8 cellular contexts compared by ENCODE assay signal in the genomic region with DNA sequence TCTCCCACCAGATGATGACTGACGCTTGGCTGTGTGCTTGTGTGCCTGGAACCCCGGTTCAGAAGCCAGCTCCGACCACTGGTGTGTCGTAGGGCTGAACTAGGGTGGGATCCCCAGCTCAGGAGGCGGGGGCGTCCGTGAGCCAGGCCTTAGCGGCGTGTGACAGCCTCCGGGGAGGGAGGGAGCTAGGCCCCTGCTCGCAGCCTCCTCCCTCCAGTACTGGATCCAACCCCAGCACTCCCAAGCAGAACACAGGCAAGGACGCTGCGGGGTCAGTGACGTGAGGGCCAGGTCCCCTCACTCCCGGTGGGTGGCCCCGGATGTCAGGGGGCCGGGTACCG. TPM values are rescaled to one million over a fixed set of nuclear protein-coding genes. Genes with fewer than 3 reads are reported as not detected.
DNase-seq lines count a peak whose midpoint lies in the region; ATAC-seq and TF ChIP-seq lines count a peak whose summit lies in the region.

No MANE protein-coding gene starts in this region.

- no peaks in the 10 kb centered on the region for H3K27me3 Mint-ChIP-seq in T-cell

- no peak for TF ChIP-seq POLR2A in esophagus muscularis mucosa (IDR thresholded peaks at IDR 0.05; ENCODE audit: low read depth)

- H3K9me3 ChIP-seq in esophagus muscularis mucosa (no peaks in the 10 kb centered on the region), neural cell (ENCODE audit: low read length) (no peaks in the 10 kb centered on the region)

- 8% methylated on average over 13 of the region's 18 CpGs for WGBS in esophagus muscularis mucosa

- H3K36me3 ChIP-seq in GM06990 (ENCODE audit: control insufficient read depth, insufficient read depth, low read length) = peaks cover 1% of the 10 kb centered on the region; the same call in 1 of the 2 replicates
- peaks cover 0 to 16% (median 7%) of the 10 kb centered on the region in 4 donors for H3K36me3 ChIP-seq in esophagus muscularis mucosa
- H3K36me3 ChIP-seq in neural cell (ENCODE audit: insufficient read depth, low read length) = no peaks in the 10 kb centered on the region

- peak overlapping the region; percentile 85 to 94 (median 89) for H3K4me3 Mint-ChIP-seq in T-cell

- intact Hi-C loops in esophagus muscularis mucosa (cut with DNase I) = loop anchor here (5.0 kb wide), 1 partner anchor 42 kb away; no protein-coding TSS in a partner anchor

- peak overlapping the region; percentile 73 for H2AFZ ChIP-seq in neural cell (ENCODE audit: low read depth, low read length)

- DNase-seq in GM06990 (ENCODE audit: extremely low read depth, insufficient read length) (no peak), HFF-Myc (ENCODE audit: extremely low read depth, low read depth) (no peak), T-cell (peak in 8 of 34 experiments; percentile 2 to 14 (median 9)), esophagus muscularis mucosa (ENCODE audit: extremely low spot score) (no peak), SW480 (ENCODE audit: low spot score) (no peak), NCI-H187 (lab: John Stamatoyannopoulos, UW) (no peak)
- no peak for DNase-seq in effector CD4-positive, alpha-beta T cell

- peak overlapping the region; percentile 89 for H3K9ac ChIP-seq in neural cell (ENCODE audit: low read length)

- peak overlapping the region; percentile 83 to 87 (median 86) for H3K27ac ChIP-seq in esophagus muscularis mucosa (replicated peaks in 1 of 4)
- peak overlapping the region; percentile 82 for H3K27ac ChIP-seq in neural cell (ENCODE audit: low read length)

- H3K36me3 Mint-ChIP-seq in T-cell = peaks cover 12% of the 10 kb centered on the region

- peak overlapping the region; percentile 44 to 88 for H3K27ac Mint-ChIP-seq in T-cell

- H3K4me1 Mint-ChIP-seq in T-cell = peaks cover 0 to 25% (median 21%) of the 10 kb centered on the region in 3 donors

- peak overlapping the region; percentile 94 for H3K4me2 ChIP-seq in neural cell (ENCODE audit: low read length)

- TF ChIP-seq CTCF in GM06990 (IDR thresholded peaks at IDR 0.05; ENCODE audit: insufficient read depth, low read length, poor library complexity, severe bottlenecking) (no peak), HFF-Myc (IDR thresholded peaks at IDR 0.05; ENCODE audit: low read depth, low read length, missing control alignments) (no peak), esophagus muscularis mucosa (IDR thresholded peaks at IDR 0.05) (no peak), neural cell (IDR thresholded peaks at IDR 0.05; ENCODE audit: poor library complexity, severe bottlenecking) (peak; percentile 36)

- H4K20me1 ChIP-seq in neural cell (ENCODE audit: insufficient read depth) = no peaks in the 10 kb centered on the region

- no peak for TF ChIP-seq RAD21 in neural cell (conservative IDR thresholded peaks at IDR 0.05)

- H3K79me2 ChIP-seq in neural cell (replicated peaks; ENCODE audit: insufficient read depth, low read length) = peaks cover 5% of the 10 kb centered on the region

- POLR2A ChIA-PET in T-cell (lab: Charles Lee) = interaction anchor here (0.5 to 1.8 kb wide), 7 partner anchors 28 to 208 kb away, joined by 3 to 16 read pairs (median 5); a partner anchor contains a TSS

- TF ChIP-seq EP300 in esophagus muscularis mucosa (IDR thresholded peaks at IDR 0.05) (no peak), neural cell (conservative IDR thresholded peaks at IDR 0.05; ENCODE audit: poor library complexity, severe bottlenecking) (no peak)

- no peaks in the 10 kb centered on the region for H3F3A ChIP-seq in neural cell (ENCODE audit: insufficient read depth, low read length, poor library complexity, severe bottlenecking)

- peaks cover 14 to 28% (median 25%) of the 10 kb centered on the region in 4 donors for H3K4me1 ChIP-seq in esophagus muscularis mucosa

- no peaks in the 10 kb centered on the region for H3K27me3 ChIP-seq in GM06990 (replicated peaks; ENCODE audit: control insufficient read depth, insufficient read depth, low read length)
- no peaks in the 10 kb centered on the region for H3K27me3 ChIP-seq in esophagus muscularis mucosa
- no peaks in the 10 kb centered on the region for H3K27me3 ChIP-seq in neural cell (ENCODE audit: insufficient read depth, low read depth, low read length)

- peak; percentile 1 to 6 (median 2) for ATAC-seq in T-cell (replicated peaks in 1 of 4)

- CTCF ChIA-PET in T-cell (lab: Charles Lee) = interaction anchor here (0.6 to 1.3 kb wide), 10 partner anchors 30 to 351 kb away, joined by 3 to 15 read pairs (median 4); a partner anchor contains a TSS

- no peaks in the 10 kb centered on the region for H3K9me3 Mint-ChIP-seq in T-cell

- no peaks in the 10 kb centered on the region for H3K9me2 ChIP-seq in neural cell (ENCODE audit: insufficient read depth, low read length)

- H3K4me3 ChIP-seq in GM06990 (replicated peaks; ENCODE audit: low read depth, low read length) (peak overlapping the region; percentile 96), HFF-Myc (replicated peaks; ENCODE audit: low read depth, low read length) (peak overlapping the region; percentile 81), esophagus muscularis mucosa (peak overlapping the region; percentile 87 to 97 (median 90)), neural cell (ENCODE audit: low read length) (peak overlapping the region; percentile 100)

TF ChIP-seq in neural cell, 6 proteins besides CTCF, POLR2A, EP300 and RAD21:
- TF ChIP-seq MXI1 (conservative IDR thresholded peaks at IDR 0.05; ENCODE audit: poor library complexity, severe bottlenecking) (no peak), TAF1 (IDR thresholded peaks at IDR 0.05; ENCODE audit: low read depth) (no peak), SMC3 (conservative IDR thresholded peaks at IDR 0.05; ENCODE audit: poor library complexity) (no peak), POLR2AphosphoS5 (IDR thresholded peaks at IDR 0.05) (no peak), EZH2 (IDR thresholded peaks at IDR 0.05; ENCODE audit: borderline replicate concordance, insufficient read depth, low read length, poor library complexity, severe bottlenecking) (no peak)
- TF ChIP-seq, protein P1, sequence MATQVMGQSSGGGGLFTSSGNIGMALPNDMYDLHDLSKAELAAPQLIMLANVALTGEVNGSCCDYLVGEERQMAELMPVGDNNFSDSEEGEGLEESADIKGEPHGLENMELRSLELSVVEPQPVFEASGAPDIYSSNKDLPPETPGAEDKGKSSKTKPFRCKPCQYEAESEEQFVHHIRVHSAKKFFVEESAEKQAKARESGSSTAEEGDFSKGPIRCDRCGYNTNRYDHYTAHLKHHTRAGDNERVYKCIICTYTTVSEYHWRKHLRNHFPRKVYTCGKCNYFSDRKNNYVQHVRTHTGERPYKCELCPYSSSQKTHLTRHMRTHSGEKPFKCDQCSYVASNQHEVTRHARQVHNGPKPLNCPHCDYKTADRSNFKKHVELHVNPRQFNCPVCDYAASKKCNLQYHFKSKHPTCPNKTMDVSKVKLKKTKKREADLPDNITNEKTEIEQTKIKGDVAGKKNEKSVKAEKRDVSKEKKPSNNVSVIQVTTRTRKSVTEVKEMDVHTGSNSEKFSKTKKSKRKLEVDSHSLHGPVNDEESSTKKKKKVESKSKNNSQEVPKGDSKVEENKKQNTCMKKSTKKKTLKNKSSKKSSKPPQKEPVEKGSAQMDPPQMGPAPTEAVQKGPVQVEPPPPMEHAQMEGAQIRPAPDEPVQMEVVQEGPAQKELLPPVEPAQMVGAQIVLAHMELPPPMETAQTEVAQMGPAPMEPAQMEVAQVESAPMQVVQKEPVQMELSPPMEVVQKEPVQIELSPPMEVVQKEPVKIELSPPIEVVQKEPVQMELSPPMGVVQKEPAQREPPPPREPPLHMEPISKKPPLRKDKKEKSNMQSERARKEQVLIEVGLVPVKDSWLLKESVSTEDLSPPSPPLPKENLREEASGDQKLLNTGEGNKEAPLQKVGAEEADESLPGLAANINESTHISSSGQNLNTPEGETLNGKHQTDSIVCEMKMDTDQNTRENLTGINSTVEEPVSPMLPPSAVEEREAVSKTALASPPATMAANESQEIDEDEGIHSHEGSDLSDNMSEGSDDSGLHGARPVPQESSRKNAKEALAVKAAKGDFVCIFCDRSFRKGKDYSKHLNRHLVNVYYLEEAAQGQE (IDR thresholded peaks at IDR 0.05; ENCODE audit: borderline replicate concordance) = no peak
TF ChIP-seq in neural cell: peak in this region for 0.

RNA-seq across cellular contexts. Expression of a gene that starts 0.4 kb away (rescaled TPM):
- total RNA-seq in T-cell = 10 to 100 TPM; 22.6 to 39.7 (median 33.4) TPM
- 10 to 100 TPM; 37.4 to 54.2 (median 39.3) TPM for total RNA-seq in esophagus muscularis mucosa
- polyA plus RNA-seq in neural cell = 55.5 and 61.6 TPM in 2 replicates
- polyA minus RNA-seq in neural cell = 20.9 and 23.3 TPM in 2 replicates

RNA-seq across cellular contexts. Expression of a gene that starts 28.4 kb away (rescaled TPM):
- total RNA-seq in T-cell (under 1 TPM in 3 of 5 donors, not detected in 2; 0.13 to 0.23 (median 0.16) TPM), esophagus muscularis mucosa (10 to 100 TPM in 1 of 4 donors, 1 to 10 TPM in 3; 2.9 to 12.4 (median 7.1) TPM)
- 7.1 and 10.3 TPM in 2 replicates for polyA plus RNA-seq in neural cell
- polyA minus RNA-seq in neural cell = 6.3 and 7.8 TPM in 2 replicates

RNA-seq across cellular contexts. Expression of a gene that starts 31.6 kb away (rescaled TPM):
- total RNA-seq in T-cell (10 to 100 TPM; 19.9 to 31.3 (median 28.7) TPM), esophagus muscularis mucosa (10 to 100 TPM; 18.6 to 76.5 (median 33.7) TPM)
- polyA plus RNA-seq in neural cell = 27.5 and 31.0 TPM in 2 replicates
- 40.2 and 41.9 TPM in 2 replicates for polyA minus RNA-seq in neural cell

RNA-seq across cellular contexts. Expression of a gene that starts 31.9 kb away (rescaled TPM):
- total RNA-seq in T-cell = 100 to 1,000 TPM; 159 to 174 (median 168) TPM
- 100 to 1,000 TPM; 181 to 255 (median 233) TPM for total RNA-seq in esophagus muscularis mucosa
- polyA plus RNA-seq in neural cell = 397 and 398 TPM in 2 replicates
- polyA minus RNA-seq in neural cell = 271 and 280 TPM in 2 replicates

RNA-seq across cellular contexts. Expression of a gene that starts 45.0 kb away (rescaled TPM):
- total RNA-seq in T-cell (10 to 100 TPM; 20.6 to 57.7 (median 44.9) TPM), esophagus muscularis mucosa (10 to 100 TPM; 20.9 to 28.2 (median 23.0) TPM)
- polyA plus RNA-seq in neural cell = 28.0 and 35.8 TPM in 2 replicates
- polyA minus RNA-seq in neural cell = 25.8 and 27.0 TPM in 2 replicates
